In genomic region chr4:105990933-105991332, GRCh38 we compare ENCODE assay signal across 8 cellular contexts.
A peak's percentile ranks its signal among the peaks of the same experiment; 100 is the strongest.
DNase-seq lines count a peak whose midpoint lies in the region; ATAC-seq and TF ChIP-seq lines count a peak whose summit lies in the region.

No MANE protein-coding gene starts in this region.

- H3K9me3 ChIP-seq in adipocyte (ENCODE audit: control insufficient read depth, low read length) (peaks cover 6% of the 10 kb centered on the region), sigmoid colon (no peaks in the 10 kb centered on the region)

- no peak for TF ChIP-seq CTCF in sigmoid colon (IDR thresholded peaks at IDR 0.05)

- H3K27ac ChIP-seq in sigmoid colon = peak overlapping the region; percentile 64 to 72 (median 70)

- TF ChIP-seq POLR2A in sigmoid colon (IDR thresholded peaks at IDR 0.05) = no peak

- H3K36me3 ChIP-seq in adipocyte (ENCODE audit: control insufficient read depth, insufficient read depth, low read length, severe bottlenecking) (no peaks in the 10 kb centered on the region), sigmoid colon (no peaks in the 10 kb centered on the region)

- 56 to 66% methylated on average over 3 of the region's 3 CpGs for WGBS in sigmoid colon, 2 donors

- H3K9ac ChIP-seq in adipocyte (ENCODE audit: low read length) = no peak overlapping the region

- ATAC-seq in GM21786 (IDR thresholded peaks at IDR 0.05; ENCODE audit: unreplicated experiment) (peak; percentile 51), GM19452 (IDR thresholded peaks at IDR 0.05; ENCODE audit: unreplicated experiment) (no peak), GM21717 (IDR thresholded peaks at IDR 0.05; ENCODE audit: unreplicated experiment) (no peak), GM18502 (IDR thresholded peaks at IDR 0.05; ENCODE audit: poor library complexity, unreplicated experiment) (no peak)

- TF ChIP-seq EP300 in sigmoid colon (IDR thresholded peaks at IDR 0.05) = no peak

- DNase-seq in adipocyte (ENCODE audit: low read depth) = peak; percentile 29
- peak; percentile 94 for DNase-seq in cardiac septum (ENCODE audit: low spot score)
- DNase-seq in sigmoid colon = peak; percentile 89
- no peak for DNase-seq in NCI-H345 (lab: John Stamatoyannopoulos, UW)

- H3K4me3 ChIP-seq in adipocyte (ENCODE audit: low read length) (no peak overlapping the region), sigmoid colon (no peak overlapping the region)

- H3K4me1 ChIP-seq in adipocyte (ENCODE audit: control insufficient read depth, insufficient read depth, low read length) = peaks cover 4% of the 10 kb centered on the region
- peaks cover 0 to 32% (median 21%) of the 10 kb centered on the region in 4 donors for H3K4me1 ChIP-seq in sigmoid colon

- H3K27me3 ChIP-seq in adipocyte (replicated peaks; ENCODE audit: control insufficient read depth, insufficient read depth, low read length) (peaks cover 13% of the 10 kb centered on the region), sigmoid colon (peaks cover 0 to 2% (median 0%) of the 10 kb centered on the region in 3 donors)

- intact Hi-C loops in cardiac septum (cut with DNase I) = no loop called here
- intact Hi-C loops in sigmoid colon (cut with DNase I) = no loop called here
